Comparison of ENCODE assay signal across 25 cellular contexts in the genomic region with DNA sequence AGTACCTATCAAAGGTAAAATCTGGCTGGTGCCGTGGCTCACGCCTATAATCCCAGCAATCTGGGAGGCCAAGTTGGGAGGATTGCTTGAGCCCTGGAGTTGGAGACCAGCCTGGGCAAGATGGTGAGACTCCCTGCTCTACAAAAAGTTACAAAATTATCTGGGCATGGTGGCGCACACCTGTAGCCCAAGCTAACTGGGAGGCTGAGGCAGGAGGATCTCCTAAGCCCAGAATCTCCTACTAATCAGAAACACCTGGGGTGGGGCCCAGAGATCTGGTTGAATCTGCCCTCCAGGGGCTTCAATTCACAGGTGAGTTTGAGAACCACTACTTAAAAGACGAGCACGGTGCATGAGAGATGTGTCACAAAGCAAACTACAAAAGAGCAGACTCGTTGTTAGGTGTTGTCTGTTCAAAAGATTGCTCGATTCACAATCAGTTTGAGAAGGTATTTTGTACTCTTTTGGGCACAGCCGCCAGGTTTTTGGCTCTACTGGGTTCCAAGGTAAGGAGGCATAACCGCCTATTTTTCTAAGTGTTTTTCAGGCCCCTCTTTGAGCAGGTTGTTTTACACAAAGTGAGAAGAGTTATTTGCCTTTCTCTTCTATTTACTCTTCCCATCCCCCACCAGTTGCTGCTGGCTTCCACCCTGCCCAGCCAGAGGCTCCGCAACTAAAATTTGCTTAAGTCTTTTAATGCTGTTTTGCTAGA. TPM values are rescaled to one million over a fixed set of nuclear protein-coding genes. Genes with fewer than 3 reads are reported as not detected.
A peak's percentile ranks its signal among the peaks of the same experiment; 100 is the strongest.
DNase-seq lines count a peak whose midpoint lies in the region; ATAC-seq and TF ChIP-seq lines count a peak whose summit lies in the region.
"Had no signal": no experiment of that assay in that cellular context is flagged by ENCODE, and none has a peak within 500 bp of the region (broad histone marks: within the 10 kb centered on the region; RNA-seq: fewer than 3 reads in every experiment).

No MANE protein-coding gene starts in this region.

- TF ChIP-seq POLR2A in Peyer's patch (IDR thresholded peaks at IDR 0.05) (no peak), right lobe of liver (IDR thresholded peaks at IDR 0.05) (no peak)

- H3K4me3 ChIP-seq in HUES48 (ENCODE audit: low read depth, low read length) = no peak overlapping the region
- H3K4me3 ChIP-seq in Peyer's patch = peak overlapping the region in 3 of 4 donors; percentile 30 to 57 (median 49)
- peak overlapping the region; percentile 36 to 70 (median 68) for H3K4me3 ChIP-seq in right lobe of liver
- H3K4me3 ChIP-seq: ascending aorta, gastroesophageal sphincter, K562, MG63, prostate gland had no signal

- no peaks in the 10 kb centered on the region for H3K36me3 ChIP-seq in HUES48 (ENCODE audit: control insufficient read depth, insufficient read depth, low read length)
- no peaks in the 10 kb centered on the region for H3K36me3 ChIP-seq in Peyer's patch
- H3K36me3 ChIP-seq in right lobe of liver = no peaks in the 10 kb centered on the region
- H3K36me3 ChIP-seq: ascending aorta, gastroesophageal sphincter, MG63, neutrophil, prostate gland had no signal

- WGBS in right lobe of liver (ENCODE audit: insufficient coverage, low coverage, low lambda C conversion rate, missing lambda C conversion rate) = 39% methylated on average over 9 of the region's 10 CpGs

- H3K4me1 Mint-ChIP-seq in activated CD8-positive, alpha-beta T cell treated with anti-CD3 and anti-CD28 coated beads for 36 hours (ENCODE audit: low read depth) = no peaks in the 10 kb centered on the region
- H3K4me1 Mint-ChIP-seq in Calu3 (ENCODE audit: low read depth, unreplicated experiment) = no peaks in the 10 kb centered on the region
- H3K4me1 Mint-ChIP-seq: activated CD4-positive, alpha-beta memory T cell treated with anti-CD3 and anti-CD28 coated beads, Interleukin-2, amount 10 ng/mL, durations not matched to agents 7 days and 5 days; activated naive CD8-positive, alpha-beta T cell treated with anti-CD3 and anti-CD28 coated beads for 36 hours; CD4-positive, CD25-positive, alpha-beta regulatory T cell had no signal

- peak overlapping the region; percentile 70 for H3K27ac ChIP-seq in HUES48 (ENCODE audit: low read depth, low read length)
- peak overlapping the region in 1 of 4 donors; percentile 77 for H3K27ac ChIP-seq in Peyer's patch
- H3K27ac ChIP-seq in right lobe of liver = peak overlapping the region; percentile 86 to 96 (median 96)
- H3K27ac ChIP-seq: 22Rv1, ascending aorta, gastroesophageal sphincter, neutrophil had no signal

- no peaks in the 10 kb centered on the region for H3K36me3 Mint-ChIP-seq in activated CD8-positive, alpha-beta T cell treated with anti-CD3 and anti-CD28 coated beads for 36 hours (ENCODE audit: low read depth)
- no peaks in the 10 kb centered on the region for H3K36me3 Mint-ChIP-seq in Calu3 (ENCODE audit: insufficient read depth, unreplicated experiment)
- H3K36me3 Mint-ChIP-seq: activated naive CD8-positive, alpha-beta T cell treated with anti-CD3 and anti-CD28 coated beads for 36 hours; CD4-positive, CD25-positive, alpha-beta regulatory T cell had no signal

- POLR2A ChIA-PET in activated CD8-positive, alpha-beta T cell treated with anti-CD3 and anti-CD28 coated beads for 36 hours (lab: Charles Lee) = no interaction called here

- TF ChIP-seq CTCF in Peyer's patch (IDR thresholded peaks at IDR 0.05) (no peak), right lobe of liver (IDR thresholded peaks at IDR 0.05) (no peak), Calu3 (IDR thresholded peaks at IDR 0.05; ENCODE audit: unreplicated experiment) (no peak)
- no peak for TF ChIP-seq CTCF in activated CD8-positive, alpha-beta T cell treated with anti-CD3 and anti-CD28 coated beads for 36 hours (IDR thresholded peaks at IDR 0.05)

- DNase-seq in DMS153 (lab: John Stamatoyannopoulos, UW) = peak; percentile 5
- no peak for DNase-seq in DMS153 treated with DMSO at 0.1 percent for 48 hours (lab: John Stamatoyannopoulos, UW; ENCODE audit: unreplicated experiment)
- DNase-seq in Peyer's patch = no peak
- DNase-seq in right lobe of liver = peak in 1 of 3 donors; percentile 52
- no peak for DNase-seq in activated CD8-positive, alpha-beta T cell treated with anti-CD3 and anti-CD28 coated beads for 36 hours
- no peak for DNase-seq in Calu3
- DNase-seq: activated CD4-positive, alpha-beta memory T cell treated with anti-CD3 and anti-CD28 coated beads, Interleukin-2, amount 10 ng/mL, durations not matched to agents 7 days and 5 days; activated CD4-positive, CD25-positive, alpha-beta regulatory T cell treated with anti-CD3 and anti-CD28 coated beads, Interleukin-2, amount 50 U/mL, for 72 hours; activated naive CD8-positive, alpha-beta T cell treated with anti-CD3 and anti-CD28 coated beads for 36 hours; caudate nucleus; CD4-positive, CD25-positive, alpha-beta regulatory T cell; HCEC 1CT; MG63; NCI-H2107; NCI-H69 had no signal

- peaks cover 32% of the 10 kb centered on the region for H3K4me1 ChIP-seq in HUES48 (ENCODE audit: control insufficient read depth, insufficient read depth, low read length)
- peaks cover 0 to 6% (median 2%) of the 10 kb centered on the region in 4 donors for H3K4me1 ChIP-seq in Peyer's patch
- peaks cover 0 to 24% (median 7%) of the 10 kb centered on the region in 4 donors for H3K4me1 ChIP-seq in right lobe of liver
- H3K4me1 ChIP-seq: ascending aorta, gastroesophageal sphincter, prostate gland had no signal

- no peaks in the 10 kb centered on the region for H3K9me3 Mint-ChIP-seq in activated CD8-positive, alpha-beta T cell treated with anti-CD3 and anti-CD28 coated beads for 36 hours
- H3K9me3 Mint-ChIP-seq in Calu3 (ENCODE audit: low read depth, unreplicated experiment) = no peaks in the 10 kb centered on the region
- H3K9me3 Mint-ChIP-seq: activated CD4-positive, alpha-beta memory T cell treated with anti-CD3 and anti-CD28 coated beads, Interleukin-2, amount 10 ng/mL, durations not matched to agents 7 days and 5 days; activated naive CD8-positive, alpha-beta T cell treated with anti-CD3 and anti-CD28 coated beads for 36 hours; dendritic cell treated with granulocyte-macrophage colony-stimulating factor and Interleukin-4, amounts not matched to agents 40 ng/mL and 50 ng/mL, for 4 days had no signal

- no TSS peak for BruUV-seq in Calu3 (replicated peaks; lab: Mats Ljungman, UMichigan)

- H3K9me3 ChIP-seq in HUES48 (ENCODE audit: control insufficient read depth, insufficient read depth, low read length) (no peaks in the 10 kb centered on the region), Peyer's patch (no peaks in the 10 kb centered on the region), right lobe of liver (no peaks in the 10 kb centered on the region)
- H3K9me3 ChIP-seq: ascending aorta, gastroesophageal sphincter, MG63, neutrophil, prostate gland had no signal

- CTCF ChIA-PET in activated CD8-positive, alpha-beta T cell treated with anti-CD3 and anti-CD28 coated beads for 36 hours (lab: Charles Lee) = no interaction called here
- CTCF ChIA-PET in Calu3 (lab: Charles Lee) = no interaction called here

- peak overlapping the region; percentile 33; the same call in 1 of the 2 replicates for H3K9ac ChIP-seq in HUES48 (ENCODE audit: low read depth, low read length)

- H3K4me3 Mint-ChIP-seq in activated CD8-positive, alpha-beta T cell treated with anti-CD3 and anti-CD28 coated beads for 36 hours = no peak overlapping the region
- H3K4me3 Mint-ChIP-seq in Calu3 (ENCODE audit: low read depth, unreplicated experiment) = no peak overlapping the region
- H3K4me3 Mint-ChIP-seq: activated CD4-positive, alpha-beta memory T cell treated with anti-CD3 and anti-CD28 coated beads, Interleukin-2, amount 10 ng/mL, durations not matched to agents 7 days and 5 days; activated naive CD8-positive, alpha-beta T cell treated with anti-CD3 and anti-CD28 coated beads for 36 hours; CD4-positive, CD25-positive, alpha-beta regulatory T cell; dendritic cell treated with granulocyte-macrophage colony-stimulating factor and Interleukin-4, amounts not matched to agents 40 ng/mL and 50 ng/mL, for 4 days had no signal

- intact Hi-C loops in right lobe of liver (cut with DNase I) (no loop called here), Calu3 (cut with micrococcal nuclease; ENCODE audit: unreplicated experiment) (no loop called here)
- intact Hi-C loops in activated CD8-positive, alpha-beta T cell treated with anti-CD3 and anti-CD28 coated beads for 36 hours (cut with micrococcal nuclease) = no loop called here

- H3K27me3 Mint-ChIP-seq in activated CD8-positive, alpha-beta T cell treated with anti-CD3 and anti-CD28 coated beads for 36 hours = peaks cover 5% of the 10 kb centered on the region
- no peaks in the 10 kb centered on the region for H3K27me3 Mint-ChIP-seq in Calu3 (ENCODE audit: unreplicated experiment)

- H3K27me3 ChIP-seq in HUES48 (ENCODE audit: control insufficient read depth, insufficient read depth, low read length) (no peaks in the 10 kb centered on the region), Peyer's patch (no peaks in the 10 kb centered on the region), right lobe of liver (no peaks in the 10 kb centered on the region)
- H3K27me3 ChIP-seq: ascending aorta, MG63 had no signal

- ATAC-seq in right lobe of liver = peak; percentile 4 to 33 (median 27)
- no peak for ATAC-seq in GM21529 (IDR thresholded peaks at IDR 0.05; ENCODE audit: unreplicated experiment)
- no peak for ATAC-seq in activated CD8-positive, alpha-beta T cell treated with anti-CD3 and anti-CD28 coated beads for 36 hours
- ATAC-seq: gastroesophageal sphincter, K562 had no signal

- no peak overlapping the region for H3K27ac Mint-ChIP-seq in activated CD8-positive, alpha-beta T cell treated with anti-CD3 and anti-CD28 coated beads for 36 hours
- no peak overlapping the region for H3K27ac Mint-ChIP-seq in Calu3 (ENCODE audit: unreplicated experiment)
- H3K27ac Mint-ChIP-seq: activated CD4-positive, alpha-beta memory T cell treated with anti-CD3 and anti-CD28 coated beads, Interleukin-2, amount 10 ng/mL, durations not matched to agents 7 days and 5 days; activated naive CD8-positive, alpha-beta T cell treated with anti-CD3 and anti-CD28 coated beads for 36 hours; dendritic cell treated with granulocyte-macrophage colony-stimulating factor and Interleukin-4, amounts not matched to agents 40 ng/mL and 50 ng/mL, for 4 days had no signal

RNA-seq across cellular contexts. Expression of a gene that starts 2.3 kb away (rescaled TPM):
- total RNA-seq in Peyer's patch (10 to 100 TPM in 3 of 4 donors, 1 to 10 TPM in 1; 6.6 to 94.6 (median 68.1) TPM), right lobe of liver (10 to 100 TPM; 28.7 to 59.8 (median 45.5) TPM), Calu3 (2022) (not detected in 2 replicates)
- total RNA-seq in activated CD8-positive, alpha-beta T cell treated with anti-CD3 and anti-CD28 coated beads for 36 hours = not detected
- total RNA-seq: activated CD4-positive, alpha-beta memory T cell treated with anti-CD3 and anti-CD28 coated beads, Interleukin-2, amount 10 ng/mL, durations not matched to agents 7 days and 5 days; activated naive CD8-positive, alpha-beta T cell treated with anti-CD3 and anti-CD28 coated beads for 36 hours; ascending aorta; CD4-positive, CD25-positive, alpha-beta regulatory T cell; gastroesophageal sphincter; K562; prostate gland had no signal

RNA-seq across cellular contexts. Expression of a gene that starts 58.8 kb away (rescaled TPM):
- total RNA-seq in Peyer's patch (under 1 TPM in 2 of 4 donors, not detected in 2; 0.40 to 0.76 TPM), right lobe of liver (10 to 100 TPM; 24.4 to 78.2 (median 48.7) TPM), Calu3 (2022) (1.4 and 1.9 TPM in 2 replicates)
- total RNA-seq in activated CD8-positive, alpha-beta T cell treated with anti-CD3 and anti-CD28 coated beads for 36 hours = not detected
- total RNA-seq: activated CD4-positive, alpha-beta memory T cell treated with anti-CD3 and anti-CD28 coated beads, Interleukin-2, amount 10 ng/mL, durations not matched to agents 7 days and 5 days; activated naive CD8-positive, alpha-beta T cell treated with anti-CD3 and anti-CD28 coated beads for 36 hours; ascending aorta; CD4-positive, CD25-positive, alpha-beta regulatory T cell; K562; prostate gland; Right ventricle myocardium inferior had no signal

Comparison
In these comparisons a context has a peak if more than half of its experiments do, and no peak if none do; other contexts are left out.
1. ATAC-seq: peak in right lobe of liver (4 of 4); none in GM21529 (single experiment) and activated CD8-positive, alpha-beta T cell treated with anti-CD3 and anti-CD28 coated beads for 36 hours (single experiment).